Comparison of ENCODE assay signal across 22 cellular contexts in genomic region chr6:53744321-53744720, GRCh38. TPM values are rescaled to one million over a fixed set of nuclear protein-coding genes. Genes with fewer than 3 reads are reported as not detected.
DNase-seq lines count a peak whose midpoint lies in the region; ATAC-seq and TF ChIP-seq lines count a peak whose summit lies in the region.
"Had no signal": no experiment of that assay in that cellular context is flagged by ENCODE, and none has a peak within 500 bp of the region (broad histone marks: within the 10 kb centered on the region; RNA-seq: fewer than 3 reads in every experiment).

No MANE protein-coding gene starts in this region.

- H3K27ac ChIP-seq in RWPE1: no peak overlapping the region
- H3K27ac ChIP-seq in colonic mucosa: no peak overlapping the region
- H3K27ac ChIP-seq: left ventricle myocardium inferior, WERI-Rb-1 had no signal

- H3K4me3 Mint-ChIP-seq in Calu3 (ENCODE audit: low read depth, unreplicated experiment) (no peak overlapping the region), mesothelial cell of epicardium (no peak overlapping the region)
- H3K4me3 Mint-ChIP-seq: activated CD4-positive, alpha-beta T cell treated with anti-CD3 and anti-CD28 coated beads, Interleukin-2, amount 10 ng/mL, durations not matched to agents 7 days and 5 days; activated CD8-positive, alpha-beta memory T cell treated with anti-CD3 and anti-CD28 coated beads, Interleukin-2, amount 10 ng/mL, durations not matched to agents 7 days and 5 days; activated naive CD8-positive, alpha-beta T cell; central memory CD8-positive, alpha-beta T cell; naive thymus-derived CD8-positive, alpha-beta T cell; stimulated activated effector memory CD8-positive, alpha-beta T cell treated with anti-CD3 and anti-CD28 coated beads, Interleukin-12 subunit alpha, Interleukin-12 subunit beta, amount 100 ng/mL, for 72 hours; T-helper 2 cell treated with Interferon-gamma antibody and Interleukin-4, amounts not matched to agents 5 μg/mL and 100 μg/mL, for 36 hours had no signal

- H3K27ac Mint-ChIP-seq in Calu3 (ENCODE audit: unreplicated experiment): peak overlapping the region; percentile 79
- peak overlapping the region; percentile 83 for H3K27ac Mint-ChIP-seq in mesothelial cell of epicardium
- H3K27ac Mint-ChIP-seq: activated CD4-positive, alpha-beta T cell treated with anti-CD3 and anti-CD28 coated beads, Interleukin-2, amount 10 ng/mL, durations not matched to agents 7 days and 5 days; activated CD8-positive, alpha-beta memory T cell treated with anti-CD3 and anti-CD28 coated beads, Interleukin-2, amount 10 ng/mL, durations not matched to agents 7 days and 5 days; activated naive CD8-positive, alpha-beta T cell; naive thymus-derived CD8-positive, alpha-beta T cell; stimulated activated effector memory CD8-positive, alpha-beta T cell treated with anti-CD3 and anti-CD28 coated beads, Interleukin-12 subunit alpha, Interleukin-12 subunit beta, amount 100 ng/mL, for 72 hours; T-helper 2 cell treated with Interferon-gamma antibody and Interleukin-4, amounts not matched to agents 5 μg/mL and 100 μg/mL, for 36 hours had no signal

- BruUV-seq in Calu3 (replicated peaks; lab: Mats Ljungman, UMichigan): no TSS peak

- CTCF ChIA-PET in Calu3 (lab: Charles Lee) (interaction anchor here (0.6 to 1.5 kb wide), 8 partner anchors 8 to 1523 kb away, joined by 3 to 6 read pairs (median 6); no protein-coding TSS in a partner anchor), RWPE1 (lab: Yijun Ruan, JAX) (interaction anchor here (1.4 kb wide), 1 partner anchor 9 kb away, joined by 5 read pairs; no protein-coding TSS in a partner anchor)

- H3K9ac ChIP-seq in colonic mucosa (ENCODE audit: low read depth in 2 of 2, low read length in 2 of 2): no peak overlapping the region

- H3K27me3 Mint-ChIP-seq in Calu3 (ENCODE audit: unreplicated experiment): no peaks in the 10 kb centered on the region
- H3K27me3 Mint-ChIP-seq in mesothelial cell of epicardium (ENCODE audit: low read depth): no peaks in the 10 kb centered on the region
- H3K27me3 Mint-ChIP-seq: activated CD4-positive, alpha-beta T cell treated with anti-CD3 and anti-CD28 coated beads, Interleukin-2, amount 10 ng/mL, durations not matched to agents 7 days and 5 days; activated naive CD8-positive, alpha-beta T cell had no signal

- POLR2A ChIA-PET in RWPE1 (lab: Yijun Ruan, JAX; ENCODE audit: low non-redundant PET): no interaction called here

- H3K36me3 Mint-ChIP-seq in Calu3 (ENCODE audit: insufficient read depth, unreplicated experiment) (peaks cover 13% of the 10 kb centered on the region), mesothelial cell of epicardium (peaks cover 17% of the 10 kb centered on the region)
- H3K36me3 Mint-ChIP-seq: activated CD8-positive, alpha-beta memory T cell treated with anti-CD3 and anti-CD28 coated beads, Interleukin-2, amount 10 ng/mL, durations not matched to agents 7 days and 5 days; naive thymus-derived CD8-positive, alpha-beta T cell; stimulated activated effector memory CD8-positive, alpha-beta T cell treated with anti-CD3 and anti-CD28 coated beads, Interleukin-12 subunit alpha, Interleukin-12 subunit beta, amount 100 ng/mL, for 72 hours had no signal

- H3K27me3 ChIP-seq in colonic mucosa: no peaks in the 10 kb centered on the region

- no peaks in the 10 kb centered on the region for H3K9me3 ChIP-seq in colonic mucosa
- H3K9me3 ChIP-seq: left ventricle myocardium inferior had no signal

- DNase-seq in Calu3: peak; percentile 12
- DNase-seq in LoVo (ENCODE audit: low spot score): peak; percentile 30
- DNase-seq in RWPE1 (ENCODE audit: low spot score): peak; percentile 64
- no peak for DNase-seq in mesothelial cell of epicardium (ENCODE audit: low spot score in 2 of 2, unreplicated experiment in 2 of 2)
- DNase-seq in nucleus accumbens (lab: John Stamatoyannopoulos, UW): no peak
- no peak for DNase-seq in colonic mucosa
- DNase-seq: activated CD4-positive, alpha-beta T cell treated with anti-CD3 and anti-CD28 coated beads, Interleukin-2, amount 10 ng/mL, durations not matched to agents 7 days and 5 days; activated CD8-positive, alpha-beta memory T cell treated with anti-CD3 and anti-CD28 coated beads, Interleukin-2, amount 10 ng/mL, durations not matched to agents 7 days and 5 days; C1 segment of cervical spinal cord; foreskin fibroblast; H7; IMR-90; left ventricle myocardium inferior; naive thymus-derived CD8-positive, alpha-beta T cell; NCI-H2171 treated with DMSO at 0.1 percent for 48 hours; NCI-H774; WERI-Rb-1 had no signal

- no peaks in the 10 kb centered on the region for H3K4me1 ChIP-seq in colonic mucosa
- H3K4me1 ChIP-seq: left ventricle myocardium inferior had no signal

- no peak overlapping the region for H3K4me3 ChIP-seq in colonic mucosa
- H3K4me3 ChIP-seq: left ventricle myocardium inferior had no signal

- no peak for TF ChIP-seq CTCF in Calu3 (IDR thresholded peaks at IDR 0.05; ENCODE audit: unreplicated experiment)
- no peak for TF ChIP-seq CTCF in RWPE1 (conservative IDR thresholded peaks at IDR 0.05; ENCODE audit: low read depth)
- TF ChIP-seq CTCF in mesothelial cell of epicardium (IDR thresholded peaks at IDR 0.05; ENCODE audit: unreplicated experiment): no peak
- TF ChIP-seq CTCF in colonic mucosa (IDR thresholded peaks at IDR 0.05): no peak

- no peaks in the 10 kb centered on the region for H3K36me3 ChIP-seq in colonic mucosa
- H3K36me3 ChIP-seq: left ventricle myocardium inferior, WERI-Rb-1 had no signal

- intact Hi-C loops in Calu3 (cut with micrococcal nuclease; ENCODE audit: unreplicated experiment) (loop anchor here (5.0 kb wide), 1 partner anchor 183 kb away; no protein-coding TSS in a partner anchor), colonic mucosa (cut with DNase I) (no loop called here)

- H3K4me1 Mint-ChIP-seq in Calu3 (ENCODE audit: low read depth, unreplicated experiment) (peaks cover 35% of the 10 kb centered on the region), mesothelial cell of epicardium (peaks cover 28% of the 10 kb centered on the region)
- H3K4me1 Mint-ChIP-seq: stimulated activated effector memory CD8-positive, alpha-beta T cell treated with anti-CD3 and anti-CD28 coated beads, Interleukin-12 subunit alpha, Interleukin-12 subunit beta, amount 100 ng/mL, for 72 hours had no signal

- H3K9me3 Mint-ChIP-seq in Calu3 (ENCODE audit: low read depth, unreplicated experiment) (no peaks in the 10 kb centered on the region), mesothelial cell of epicardium (peaks cover 15% of the 10 kb centered on the region)
- H3K9me3 Mint-ChIP-seq: activated CD4-positive, alpha-beta T cell treated with anti-CD3 and anti-CD28 coated beads, Interleukin-2, amount 10 ng/mL, durations not matched to agents 7 days and 5 days; central memory CD8-positive, alpha-beta T cell; stimulated activated effector memory CD8-positive, alpha-beta T cell treated with anti-CD3 and anti-CD28 coated beads, Interleukin-12 subunit alpha, Interleukin-12 subunit beta, amount 100 ng/mL, for 72 hours; T-helper 2 cell treated with Interferon-gamma antibody and Interleukin-4, amounts not matched to agents 5 μg/mL and 100 μg/mL, for 36 hours had no signal

- ATAC-seq in HG02763 (IDR thresholded peaks at IDR 0.05; ENCODE audit: unreplicated experiment): no peak
- ATAC-seq: activated CD8-positive, alpha-beta memory T cell treated with anti-CD3 and anti-CD28 coated beads, Interleukin-2, amount 10 ng/mL, durations not matched to agents 7 days and 5 days; naive thymus-derived CD8-positive, alpha-beta T cell; stimulated activated effector memory CD8-positive, alpha-beta T cell treated with anti-CD3 and anti-CD28 coated beads, Interleukin-12 subunit alpha, Interleukin-12 subunit beta, amount 100 ng/mL, for 72 hours had no signal

RNA-seq across cellular contexts. Expression of gene LRRC1, which starts 50.5 kb away (rescaled TPM):
- total RNA-seq in Calu3 (2022) (26.6 TPM in 2 replicates), mesothelial cell of epicardium (26.1 to 30.4 TPM (median 27.0 TPM) in 3 replicates), colonic mucosa (10 to 100 TPM; 49.6 to 72.9 TPM)

Comparison
In these comparisons a context has a peak if more than half of its experiments do, and no peak if none do; other contexts are left out.
1. DNase-seq: peak in Calu3 (single experiment), LoVo (single experiment) and RWPE1 (single experiment); none in mesothelial cell of epicardium (0 of 2), nucleus accumbens (0 of 56) and colonic mucosa (single experiment).